In the genomic region with DNA sequence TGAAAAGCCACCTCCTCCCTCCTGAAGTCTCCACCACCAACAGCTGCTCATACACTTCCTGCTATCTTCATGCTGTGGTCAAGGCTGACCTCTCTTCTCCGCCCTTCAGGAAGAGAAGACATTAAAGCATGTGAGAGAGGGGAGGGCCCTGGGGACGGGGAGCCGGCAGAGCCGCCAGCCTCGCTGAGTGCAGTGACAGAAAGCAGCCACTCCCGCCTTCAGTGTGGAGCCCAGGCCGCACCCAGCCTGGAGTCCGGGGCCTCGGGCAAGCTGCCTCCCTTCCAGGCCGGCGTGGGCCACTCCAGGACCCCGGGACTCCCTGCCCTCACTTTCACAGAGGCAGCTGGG, we compare ENCODE assay signal across 1 cellular context.
TF ChIP-seq lines count a peak whose summit lies in the region.

No MANE protein-coding gene starts in this region.

TF ChIP-seq in SK-N-SH, 30 proteins besides CTCF, POLR2A, EP300 and RAD21 (continued from another document):
- TF ChIP-seq, protein P1, sequence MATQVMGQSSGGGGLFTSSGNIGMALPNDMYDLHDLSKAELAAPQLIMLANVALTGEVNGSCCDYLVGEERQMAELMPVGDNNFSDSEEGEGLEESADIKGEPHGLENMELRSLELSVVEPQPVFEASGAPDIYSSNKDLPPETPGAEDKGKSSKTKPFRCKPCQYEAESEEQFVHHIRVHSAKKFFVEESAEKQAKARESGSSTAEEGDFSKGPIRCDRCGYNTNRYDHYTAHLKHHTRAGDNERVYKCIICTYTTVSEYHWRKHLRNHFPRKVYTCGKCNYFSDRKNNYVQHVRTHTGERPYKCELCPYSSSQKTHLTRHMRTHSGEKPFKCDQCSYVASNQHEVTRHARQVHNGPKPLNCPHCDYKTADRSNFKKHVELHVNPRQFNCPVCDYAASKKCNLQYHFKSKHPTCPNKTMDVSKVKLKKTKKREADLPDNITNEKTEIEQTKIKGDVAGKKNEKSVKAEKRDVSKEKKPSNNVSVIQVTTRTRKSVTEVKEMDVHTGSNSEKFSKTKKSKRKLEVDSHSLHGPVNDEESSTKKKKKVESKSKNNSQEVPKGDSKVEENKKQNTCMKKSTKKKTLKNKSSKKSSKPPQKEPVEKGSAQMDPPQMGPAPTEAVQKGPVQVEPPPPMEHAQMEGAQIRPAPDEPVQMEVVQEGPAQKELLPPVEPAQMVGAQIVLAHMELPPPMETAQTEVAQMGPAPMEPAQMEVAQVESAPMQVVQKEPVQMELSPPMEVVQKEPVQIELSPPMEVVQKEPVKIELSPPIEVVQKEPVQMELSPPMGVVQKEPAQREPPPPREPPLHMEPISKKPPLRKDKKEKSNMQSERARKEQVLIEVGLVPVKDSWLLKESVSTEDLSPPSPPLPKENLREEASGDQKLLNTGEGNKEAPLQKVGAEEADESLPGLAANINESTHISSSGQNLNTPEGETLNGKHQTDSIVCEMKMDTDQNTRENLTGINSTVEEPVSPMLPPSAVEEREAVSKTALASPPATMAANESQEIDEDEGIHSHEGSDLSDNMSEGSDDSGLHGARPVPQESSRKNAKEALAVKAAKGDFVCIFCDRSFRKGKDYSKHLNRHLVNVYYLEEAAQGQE (IDR thresholded peaks at IDR 0.05; ENCODE audit: low read depth, low read length): no peak
